9 cellular contexts compared by ENCODE assay signal in genomic region chr6:30238178-30238795, GRCh38. TPM values are rescaled to one million over a fixed set of nuclear protein-coding genes. Genes with fewer than 3 reads are reported as not detected.
DNase-seq lines count a peak whose midpoint lies in the region; TF ChIP-seq lines count a peak whose summit lies in the region.
"Had no signal": no experiment of that assay in that cellular context is flagged by ENCODE, and none has a peak within 500 bp of the region (broad histone marks: within the 10 kb centered on the region; RNA-seq: fewer than 3 reads in every experiment).

No MANE protein-coding gene starts in this region.

- H3K27me3 Mint-ChIP-seq in neural crest cell (ENCODE audit: low read depth): peaks cover 2% of the 10 kb centered on the region

- no peaks in the 10 kb centered on the region for H3K36me3 Mint-ChIP-seq in neural crest cell (ENCODE audit: low read depth)

- DNase-seq in NCI-H2196 (lab: John Stamatoyannopoulos, UW; ENCODE audit: unreplicated experiment): peak; percentile 6
- DNase-seq in NCI-H2196 treated with DMSO at 0.1 percent for 48 hours (lab: John Stamatoyannopoulos, UW; ENCODE audit: unreplicated experiment): no peak
- DNase-seq in HuH-7 (ENCODE audit: low spot score): peak; percentile 32
- peak; percentile 19 for DNase-seq in astrocyte of the hippocampus (ENCODE audit: low read depth, low spot score)
- DNase-seq in neural crest cell (ENCODE audit: low read depth, low spot score): no peak
- DNase-seq in NCI-H2107 (lab: John Stamatoyannopoulos, UW): no peak
- no peak for DNase-seq in cerebellum (ENCODE audit: low spot score)
- DNase-seq in C1 segment of cervical spinal cord (lab: John Stamatoyannopoulos, UW): no peak

- H3K27ac Mint-ChIP-seq in neural crest cell (ENCODE audit: unreplicated experiment): no peak overlapping the region
- H3K27ac Mint-ChIP-seq: stimulated activated naive CD8-positive, alpha-beta T cell treated with anti-CD3 and anti-CD28 coated beads, Interleukin-15, Interleukin-2, amounts not matched to agents 100 ng/mL and 50 ng/mL, for 24 hours had no signal

- H3K9me3 Mint-ChIP-seq in neural crest cell: no peaks in the 10 kb centered on the region
- H3K9me3 Mint-ChIP-seq: stimulated activated naive CD8-positive, alpha-beta T cell treated with anti-CD3 and anti-CD28 coated beads, Interleukin-15, Interleukin-2, amounts not matched to agents 100 ng/mL and 50 ng/mL, for 24 hours had no signal

- TF ChIP-seq CTCF in neural crest cell (conservative IDR thresholded peaks at IDR 0.05): peak; percentile 45

- H3K4me1 Mint-ChIP-seq in neural crest cell: no peaks in the 10 kb centered on the region

- no peak overlapping the region for H3K4me3 Mint-ChIP-seq in neural crest cell
- H3K4me3 Mint-ChIP-seq: stimulated activated naive CD8-positive, alpha-beta T cell treated with anti-CD3 and anti-CD28 coated beads, Interleukin-15, Interleukin-2, amounts not matched to agents 100 ng/mL and 50 ng/mL, for 24 hours had no signal

RNA-seq across cellular contexts. Expression of gene TRIM26, which starts 25.1 kb away (rescaled TPM):
- total RNA-seq in neural crest cell (36.2 and 36.5 TPM in 2 replicates), cerebellum (17.6 TPM)

Comparison
In these comparisons a context has a peak if more than half of its experiments do, and no peak if none do; other contexts are left out.
1. DNase-seq: peak in NCI-H2196 (single experiment), HuH-7 (single experiment) and astrocyte of the hippocampus (single experiment); none in NCI-H2196 treated with DMSO at 0.1 percent for 48 hours (single experiment), neural crest cell (single experiment), NCI-H2107 (single experiment), cerebellum (single experiment) and C1 segment of cervical spinal cord (0 of 14).